In the genomic region with DNA sequence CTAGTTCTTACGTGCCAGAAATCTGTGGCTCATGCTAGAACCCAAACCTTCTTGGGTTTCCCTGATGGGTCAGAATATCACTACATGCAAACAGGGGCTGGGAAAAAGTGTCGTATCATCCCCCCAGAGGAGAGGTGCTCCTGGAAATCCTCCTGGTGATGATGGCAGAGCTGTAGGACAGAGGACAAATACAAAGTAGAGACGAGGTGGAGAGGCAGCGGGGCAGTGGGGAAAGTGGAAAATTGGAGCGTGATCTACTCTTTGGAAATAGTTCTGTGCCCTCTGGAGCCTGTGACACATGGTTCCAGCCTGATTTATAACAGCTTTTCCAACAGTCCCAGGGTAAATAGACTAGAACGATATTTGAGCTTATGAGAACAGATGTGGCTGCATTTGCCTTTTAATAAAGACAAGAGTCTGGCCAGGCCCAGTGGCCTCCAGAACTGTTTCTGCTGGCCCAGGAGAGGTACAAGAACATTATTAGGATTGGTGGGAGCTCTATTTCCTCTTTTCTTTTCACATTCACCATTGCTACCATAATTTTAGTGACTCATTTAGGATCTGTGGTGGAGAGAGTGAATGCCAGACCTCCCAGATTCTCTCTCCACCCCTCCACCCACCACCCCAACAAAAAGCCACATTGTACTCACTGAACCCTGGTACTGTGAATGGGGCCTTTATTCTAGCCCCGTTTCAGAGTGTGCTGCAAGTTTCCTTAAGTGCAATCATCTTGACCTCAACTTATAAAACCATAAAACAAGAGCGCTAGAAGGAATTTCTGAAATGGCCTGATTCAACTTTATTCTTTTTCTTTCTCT, we compare ENCODE assay signal across 18 cellular contexts.
DNase-seq lines count a peak whose midpoint lies in the region; ATAC-seq, FAIRE-seq and TF ChIP-seq lines count a peak whose summit lies in the region.
"Had no signal": no experiment of that assay in that cellular context is flagged by ENCODE, and none has a peak within 500 bp of the region (broad histone marks: within the 10 kb centered on the region; RNA-seq: fewer than 3 reads in every experiment).

No MANE protein-coding gene starts in this region.

- ATAC-seq in GM18861 (IDR thresholded peaks at IDR 0.05; ENCODE audit: unreplicated experiment), result no peak
- ATAC-seq: activated CD8-positive, alpha-beta T cell treated with anti-CD3 and anti-CD28 coated beads for 36 hours; activated naive CD8-positive, alpha-beta T cell treated with anti-CD3 and anti-CD28 coated beads, Interleukin-2, amount 50 U/mL, for 24 hours; gastroesophageal sphincter; PC-3 had no signal

- H3K27ac ChIP-seq in A673 (ENCODE audit: low read depth, low read length, poor library complexity, severe bottlenecking), result no peak overlapping the region
- H3K27ac ChIP-seq: pancreas, VCaP had no signal

- H3K4me3 ChIP-seq in A673 (ENCODE audit: low read depth, low read length, poor library complexity, severe bottlenecking), result no peak overlapping the region
- H3K4me3 ChIP-seq: gastroesophageal sphincter, pancreas had no signal

- H3K27me3 ChIP-seq in A673 (replicated peaks; ENCODE audit: insufficient read depth, low read depth, low read length, poor library complexity), result peaks cover 3% of the 10 kb centered on the region
- H3K27me3 ChIP-seq: gastroesophageal sphincter, pancreas had no signal

- peak; percentile 65 for FAIRE-seq in frontal cortex (lab: Jason Lieb, UNC)
- FAIRE-seq: GM18507, islet of Langerhans, pancreas had no signal

- H3K9me3 ChIP-seq in A673 (ENCODE audit: low read depth, low read length, poor library complexity, severe bottlenecking), result no peaks in the 10 kb centered on the region
- H3K9me3 ChIP-seq: gastroesophageal sphincter, pancreas had no signal

- intact Hi-C loops in A673 (cut with micrococcal nuclease; ENCODE audit: unreplicated experiment), result no loop called here

- no peaks in the 10 kb centered on the region for H3K36me3 ChIP-seq in A673 (ENCODE audit: insufficient read depth, low read length, poor library complexity, severe bottlenecking)
- H3K36me3 ChIP-seq: gastroesophageal sphincter, pancreas had no signal

- no peak for TF ChIP-seq CTCF in A673 (conservative IDR thresholded peaks at IDR 0.05; ENCODE audit: low read depth, low read length)

- CTCF ChIA-PET in A673 (lab: Charles Lee), result no interaction called here

- POLR2A ChIA-PET in A673 (lab: Charles Lee; ENCODE audit: low non-redundant PET), result no interaction called here

- no peaks in the 10 kb centered on the region for H3K4me1 ChIP-seq in A673 (ENCODE audit: insufficient read depth, low read length, poor library complexity, severe bottlenecking)
- H3K4me1 ChIP-seq: gastroesophageal sphincter, pancreas had no signal

- BruUV-seq in A673 (replicated peaks; lab: Mats Ljungman, UMichigan), result no TSS peak

- DNase-seq in COLO829 (ENCODE audit: low spot score) (peak; percentile 99), MV-4-11 (lab: John Stamatoyannopoulos, UW) (peak; percentile 40), frontal cortex (ENCODE audit: low spot score in 2 of 2) (peak in 1 of 2 donors; percentile 17), nucleus accumbens (lab: John Stamatoyannopoulos, UW) (peak in 49 of 56 donors; percentile 3 to 80 (median 49)), DMS 273 (lab: John Stamatoyannopoulos, UW; ENCODE audit: unreplicated experiment) (no peak), A673 (ENCODE audit: low spot score) (no peak), UCSD-AML1 (lab: John Stamatoyannopoulos, UW; ENCODE audit: unreplicated experiment) (no peak)
- DNase-seq: activated CD8-positive, alpha-beta T cell treated with anti-CD3 and anti-CD28 coated beads for 36 hours; activated naive CD8-positive, alpha-beta T cell treated with anti-CD3 and anti-CD28 coated beads, Interleukin-2, amount 50 U/mL, for 24 hours; NCI-H1694; pancreas; PC-3; stimulated activated CD4-positive, alpha-beta T cell treated with anti-CD3 and anti-CD28 coated beads, Interleukin-15, amount 100 ng/mL, for 24 hours had no signal

Comparison
In these comparisons a context has a peak if more than half of its experiments do, and no peak if none do; other contexts are left out.
1. DNase-seq: peak in COLO829 (single experiment), MV-4-11 (single experiment) and nucleus accumbens (49 of 56); none in DMS 273 (single experiment), A673 (single experiment) and UCSD-AML1 (single experiment).